13 cellular contexts compared by ENCODE assay signal in genomic region chr6:99344289-99344688, GRCh38. TPM values are rescaled to one million over a fixed set of nuclear protein-coding genes. Genes with fewer than 3 reads are reported as not detected.
DNase-seq lines count a peak whose midpoint lies in the region; ATAC-seq and TF ChIP-seq lines count a peak whose summit lies in the region.
"Had no signal": no experiment of that assay in that cellular context is flagged by ENCODE, and none has a peak within 500 bp of the region (broad histone marks: within the 10 kb centered on the region; RNA-seq: fewer than 3 reads in every experiment).

No MANE protein-coding gene starts in this region.

- H3K4me3 Mint-ChIP-seq in HFFc6 (no peak overlapping the region; the same call in 1 of the 2 replicates), endodermal cell (no peak overlapping the region)

- intact Hi-C loops in left lung (cut with DNase I) = loop anchor here in 1 of 2 donors (10.0 kb wide), 1 partner anchor 401 kb away; no protein-coding TSS in a partner anchor

- TF ChIP-seq CTCF in HFFc6 (IDR thresholded peaks at IDR 0.05) (no peak), astrocyte of the spinal cord (IDR thresholded peaks at IDR 0.05; ENCODE audit: low read depth, low read length) (no peak), left lung (IDR thresholded peaks at IDR 0.05) (no peak), endodermal cell (conservative IDR thresholded peaks at IDR 0.05) (no peak)

- H3K4me1 Mint-ChIP-seq in HFFc6 (ENCODE audit: low read depth) (peaks cover 30% of the 10 kb centered on the region), endodermal cell (peaks cover 18% of the 10 kb centered on the region)

- H3K9me3 ChIP-seq in left lung = no peaks in the 10 kb centered on the region
- H3K9me3 ChIP-seq in endodermal cell (ENCODE audit: control insufficient read depth, low read length) = no peaks in the 10 kb centered on the region

- H3K27ac ChIP-seq in left lung = no peak overlapping the region
- no peak overlapping the region for H3K27ac ChIP-seq in endodermal cell (ENCODE audit: low read depth, low read length)
- H3K27ac ChIP-seq: C4-2B had no signal

- 33 to 80% methylated on average over 1 to 3 of the region's 3 CpGs for WGBS in endodermal cell (ENCODE audit: insufficient coverage in 1 of 2, insufficient read length in 1 of 2), 2 experiments

- H3K4me1 ChIP-seq in left lung = no peaks in the 10 kb centered on the region
- no peaks in the 10 kb centered on the region for H3K4me1 ChIP-seq in endodermal cell (ENCODE audit: control insufficient read depth, insufficient read depth, low read length)

- H3K27ac Mint-ChIP-seq in HFFc6 (peak overlapping the region; percentile 3; the same call in 1 of the 2 replicates), endodermal cell (no peak overlapping the region)

- in situ Hi-C loops in astrocyte of the spinal cord (cut with HindIII; ENCODE audit: low sequenced_read_pairs) = no loop called here

- H3K9me3 Mint-ChIP-seq in HFFc6 (no peaks in the 10 kb centered on the region), endodermal cell (no peaks in the 10 kb centered on the region)
- H3K9me3 Mint-ChIP-seq: brain had no signal

- peak; percentile 65 for ATAC-seq in left lung
- no peak for ATAC-seq in GM21825 (IDR thresholded peaks at IDR 0.05; ENCODE audit: unreplicated experiment)

- H3K27me3 ChIP-seq in left lung = peaks cover 0 to 41% of the 10 kb centered on the region in 2 donors
- no peaks in the 10 kb centered on the region for H3K27me3 ChIP-seq in endodermal cell (ENCODE audit: control insufficient read depth, insufficient read depth, low read length, poor library complexity, severe bottlenecking)

- DNase-seq in COLO829 (ENCODE audit: low spot score) (peak; percentile 82), HFFc6 (peak; percentile 19), astrocyte of the spinal cord (ENCODE audit: low read depth, low spot score) (peak; percentile 61), left lung (no peak), endodermal cell (no peak), cerebellar nuclear complex (lab: John Stamatoyannopoulos, UW) (no peak), OCI-M2 (lab: John Stamatoyannopoulos, UW; ENCODE audit: unreplicated experiment) (no peak)
- DNase-seq: NCI-H69; stimulated activated CD4-positive, alpha-beta T cell treated with anti-CD3 and anti-CD28 coated beads, Interleukin-15, amount 100 ng/mL, for 24 hours; stimulated activated naive CD4-positive, alpha-beta T cell treated with Interleukin-2 at 50 U/mL for 16 hours had no signal

- H3K36me3 Mint-ChIP-seq in HFFc6 (ENCODE audit: low read depth) = no peaks in the 10 kb centered on the region
- peaks cover 2% of the 10 kb centered on the region for H3K36me3 Mint-ChIP-seq in endodermal cell (ENCODE audit: low read depth)

- H3K4me3 ChIP-seq in astrocyte of the spinal cord (ENCODE audit: low read depth, low read length) (no peak overlapping the region), left lung (no peak overlapping the region), endodermal cell (ENCODE audit: low read length) (no peak overlapping the region)

- no peaks in the 10 kb centered on the region for H3K36me3 ChIP-seq in left lung
- H3K36me3 ChIP-seq in endodermal cell (ENCODE audit: control insufficient read depth, insufficient read depth, low read length) = no peaks in the 10 kb centered on the region

- H3K9ac ChIP-seq in endodermal cell (ENCODE audit: extremely low read depth, low read length, poor library complexity, severe bottlenecking) = no peak overlapping the region

- H3K27me3 Mint-ChIP-seq in HFFc6 (ENCODE audit: insufficient read depth) (peaks cover 3% of the 10 kb centered on the region), endodermal cell (ENCODE audit: insufficient read depth) (no peaks in the 10 kb centered on the region)

RNA-seq across cellular contexts. Expression of gene FAXC, which starts 5.2 kb away (rescaled TPM):
- 1 to 10 TPM; 1.6 to 3.0 (median 1.9) TPM for total RNA-seq in HFFc6 (2021; fragmentation: NEBNext Ultra II Directional; extraction: Animal tissue kit (Norgen Biotek cat#: 25700))
- total RNA-seq in left lung (10 to 100 TPM in 1 of 2 donors, 1 to 10 TPM in 1; 5.2 to 12.4 TPM), endodermal cell (10 to 100 TPM in 1 of 2 donors, 1 to 10 TPM in 1; 8.8 to 19.5 TPM)
- polyA plus RNA-seq in endodermal cell (2013, experiment 1 of 2) = 15.1 TPM
- 12.5 TPM for polyA plus RNA-seq in endodermal cell (2013, experiment 2 of 2)

RNA-seq across cellular contexts. Expression of gene COQ3, which starts 49.7 kb away (rescaled TPM):
- 10 to 100 TPM in 4 of 6 experiments, 1 to 10 TPM in 2; 7.3 to 12.8 (median 10.9) TPM for total RNA-seq in HFFc6 (2021; fragmentation: NEBNext Ultra II Directional; extraction: Animal tissue kit (Norgen Biotek cat#: 25700))
- total RNA-seq in left lung (1 to 10 TPM; 3.3 to 8.6 TPM), endodermal cell (10 to 100 TPM in 1 of 2 donors, 1 to 10 TPM in 1; 8.7 to 15.2 TPM)
- 13.8 TPM for polyA plus RNA-seq in endodermal cell (2013, experiment 1 of 2)
- polyA plus RNA-seq in endodermal cell (2013, experiment 2 of 2) = 13.4 TPM

Comparison
In these comparisons a context has a peak if more than half of its experiments do, and no peak if none do; other contexts are left out.
1. DNase-seq: peak in COLO829 (single experiment), HFFc6 (single experiment) and astrocyte of the spinal cord (single experiment); none in left lung (0 of 2), endodermal cell (single experiment), cerebellar nuclear complex (0 of 2) and OCI-M2 (single experiment).